In genomic region chr1:116737855-116738318, GRCh38 we compare ENCODE assay signal across 9 cellular contexts. TPM values are rescaled to one million over a fixed set of nuclear protein-coding genes. Genes with fewer than 3 reads are reported as not detected.
DNase-seq lines count a peak whose midpoint lies in the region; ATAC-seq and TF ChIP-seq lines count a peak whose summit lies in the region.
"Had no signal": no experiment of that assay in that cellular context is flagged by ENCODE, and none has a peak within 500 bp of the region (broad histone marks: within the 10 kb centered on the region; RNA-seq: fewer than 3 reads in every experiment).

No MANE protein-coding gene starts in this region.

- peaks cover 10% of the 10 kb centered on the region for H3K9me3 ChIP-seq in mucosa of descending colon
- H3K9me3 ChIP-seq in tibial artery: peaks cover 0 to 5% (median 5%) of the 10 kb centered on the region in 3 donors
- peaks cover 0 to 7% (median 2%) of the 10 kb centered on the region in 12 donors for H3K9me3 ChIP-seq in heart left ventricle

- H3K27ac ChIP-seq in tibial artery (no peak overlapping the region), heart left ventricle (peak overlapping the region in 1 of 12 donors; percentile 83)

- H3K4me3 Mint-ChIP-seq in Calu3 (ENCODE audit: low read depth, unreplicated experiment): no peak overlapping the region

- H3K27me3 Mint-ChIP-seq in Calu3 (ENCODE audit: unreplicated experiment): peaks cover 14% of the 10 kb centered on the region

- H3K36me3 ChIP-seq in mucosa of descending colon (ENCODE audit: low read depth): no peaks in the 10 kb centered on the region
- H3K36me3 ChIP-seq in tibial artery: no peaks in the 10 kb centered on the region
- H3K36me3 ChIP-seq in heart left ventricle: no peaks in the 10 kb centered on the region

- 88 to 93% (median 92%) methylated on average over 7 of the region's 7 CpGs for WGBS in heart left ventricle, 4 donors

- H3K4me1 ChIP-seq in mucosa of descending colon (ENCODE audit: low read depth) (no peaks in the 10 kb centered on the region), tibial artery (no peaks in the 10 kb centered on the region), heart left ventricle (peaks cover 0 to 31% (median 0%) of the 10 kb centered on the region in 12 donors)

- no peak for TF ChIP-seq POLR2A in heart left ventricle (IDR thresholded peaks at IDR 0.05)

- intact Hi-C loops in mucosa of descending colon (cut with DNase I, micrococcal nuclease): loop anchor here (5.0 kb wide), 2 partner anchors 314 to 319 kb away; no protein-coding TSS in a partner anchor
- intact Hi-C loops in tibial artery (cut with DNase I; ENCODE audit: low total_unique reads): loop anchor here (5.0 kb wide), 1 partner anchor 314 kb away; no protein-coding TSS in a partner anchor
- intact Hi-C loops in Calu3 (cut with micrococcal nuclease; ENCODE audit: unreplicated experiment): loop anchor here (1.0 kb wide), 2 partner anchors 79 to 317 kb away; no protein-coding TSS in a partner anchor
- intact Hi-C loops in heart left ventricle (cut with DNase I): loop anchor here (1.0 to 5.0 kb wide), 6 partner anchors 314 to 319 kb away; no protein-coding TSS in a partner anchor

- H3K9me3 Mint-ChIP-seq in Calu3 (ENCODE audit: low read depth, unreplicated experiment): peaks cover 4% of the 10 kb centered on the region

- H3K4me3 ChIP-seq in mucosa of descending colon: no peak overlapping the region
- H3K4me3 ChIP-seq in tibial artery: no peak overlapping the region
- H3K4me3 ChIP-seq in heart left ventricle: peak overlapping the region in 1 of 12 donors; percentile 2

- POLR2A ChIA-PET in GM10248 (lab: Yijun Ruan, JAX): interaction anchor here (0.8 to 2.6 kb wide), 6 partner anchors 26 to 178 kb away, joined by 3 to 7 read pairs (median 4); no protein-coding TSS in a partner anchor

- DNase-seq in GM10248 (ENCODE audit: extremely low spot score): peak; percentile 57
- DNase-seq in activated CD4-positive, alpha-beta T cell treated with anti-CD3 and anti-CD28 coated beads for 4 hours: peak; percentile 55 to 62
- DNase-seq in mucosa of descending colon: no peak
- DNase-seq in OCI-M1 (lab: John Stamatoyannopoulos, UW): no peak
- no peak for DNase-seq in tibial artery
- DNase-seq in Calu3: no peak
- no peak for DNase-seq in heart left ventricle
- DNase-seq: GOT3 had no signal

- ATAC-seq in HG02571 (IDR thresholded peaks at IDR 0.05; ENCODE audit: unreplicated experiment) (peak; percentile 31), mucosa of descending colon (peak; percentile 26), heart left ventricle (no peak)

- no TSS peak for BruUV-seq in Calu3 (replicated peaks; lab: Mats Ljungman, UMichigan)

- H3K36me3 Mint-ChIP-seq in Calu3 (ENCODE audit: insufficient read depth, unreplicated experiment): no peaks in the 10 kb centered on the region

- H3K27ac Mint-ChIP-seq in Calu3 (ENCODE audit: unreplicated experiment): no peak overlapping the region

- H3K4me1 Mint-ChIP-seq in Calu3 (ENCODE audit: low read depth, unreplicated experiment): no peaks in the 10 kb centered on the region

- CTCF ChIA-PET in GM10248 (lab: Yijun Ruan, JAX): interaction anchor here (0.6 to 5.3 kb wide), 53 partner anchors 9 to 391 kb away, joined by 3 to 67 read pairs (median 4); partner anchors contain the start of gene TTF2
- CTCF ChIA-PET in Calu3 (lab: Charles Lee): interaction anchor here (0.5 to 2.0 kb wide), 10 partner anchors 32 to 1002 kb away, joined by 3 to 12 read pairs (median 3); no protein-coding TSS in a partner anchor

- TF ChIP-seq CTCF in GM10248 (IDR thresholded peaks at IDR 0.05; ENCODE audit: control extremely low read depth, extremely low read depth, low read depth, missing control alignments) (no peak), mucosa of descending colon (IDR thresholded peaks at IDR 0.05) (no peak), tibial artery (IDR thresholded peaks at IDR 0.05) (no peak), Calu3 (IDR thresholded peaks at IDR 0.05; ENCODE audit: unreplicated experiment) (no peak), heart left ventricle (IDR thresholded peaks at IDR 0.05) (no peak)

- H3K27me3 ChIP-seq in tibial artery (no peaks in the 10 kb centered on the region), heart left ventricle (no peaks in the 10 kb centered on the region)

RNA-seq across cellular contexts. Expression of gene CD2, which starts 16.3 kb away (rescaled TPM):
- total RNA-seq in mucosa of descending colon: 1 to 10 TPM; 4.1 to 7.7 (median 5.4) TPM
- not detected in 2 replicates for total RNA-seq in Calu3 (2022)
- 1 to 10 TPM in 3 of 9 donors, under 1 TPM in 3, not detected in 3; 0.40 to 9.7 (median 1.1) TPM for total RNA-seq in heart left ventricle
- under 1 TPM; 0.33 to 0.53 TPM for polyA plus RNA-seq in heart left ventricle

Comparison
In these comparisons a context has a peak if more than half of its experiments do, and no peak if none do; other contexts are left out.
1. DNase-seq: peak in GM10248 (single experiment) and activated CD4-positive, alpha-beta T cell treated with anti-CD3 and anti-CD28 coated beads for 4 hours (2 of 2); none in mucosa of descending colon (0 of 3), OCI-M1 (single experiment), tibial artery (0 of 2), Calu3 (single experiment) and heart left ventricle (0 of 5).
2. ATAC-seq: peak in HG02571 (single experiment) and mucosa of descending colon (single experiment); none in heart left ventricle (0 of 4).